8 cellular contexts compared by ENCODE assay signal in the genomic region with DNA sequence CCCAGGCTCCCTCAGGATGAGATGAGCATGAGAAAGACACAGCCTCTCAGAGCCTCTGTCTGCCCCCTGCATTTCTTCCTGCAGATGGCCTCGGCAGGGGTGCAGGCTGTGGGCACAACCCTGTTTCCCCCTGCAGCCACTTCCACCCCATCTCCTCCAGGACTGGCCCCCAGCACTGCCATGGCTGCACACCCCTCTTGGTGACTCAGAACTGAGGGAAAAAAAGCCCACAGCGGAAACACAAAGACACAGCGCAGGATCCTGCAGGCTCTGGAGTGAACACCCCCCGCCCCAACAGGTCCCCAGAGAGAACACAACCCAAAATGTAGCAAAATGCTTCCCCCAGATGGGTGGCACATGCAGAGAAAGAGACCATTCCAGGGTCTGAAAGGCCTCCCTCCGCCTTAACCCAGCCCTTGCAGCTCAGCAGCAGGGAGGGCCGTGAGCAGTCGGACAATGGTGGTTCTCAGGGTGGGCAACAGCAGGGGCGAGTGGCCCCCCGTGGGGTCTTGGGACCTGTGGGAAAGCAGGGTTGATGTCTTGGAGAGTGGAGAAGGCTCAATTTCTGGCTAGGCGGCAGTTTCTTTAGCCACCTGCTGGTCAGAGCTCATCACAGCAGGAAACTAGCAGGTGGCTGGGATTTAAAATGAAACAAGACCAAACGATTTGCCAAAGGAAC. TPM values are rescaled to one million over a fixed set of nuclear protein-coding genes. Genes with fewer than 3 reads are reported as not detected.
DNase-seq lines count a peak whose midpoint lies in the region; TF ChIP-seq lines count a peak whose summit lies in the region.

No MANE protein-coding gene starts in this region.

- H3K4me1 Mint-ChIP-seq in neural crest cell: peaks cover 11% of the 10 kb centered on the region

- no peaks in the 10 kb centered on the region for H3K9me3 Mint-ChIP-seq in neural crest cell

- TF ChIP-seq CTCF in cardiac fibroblast (IDR thresholded peaks at IDR 0.05; ENCODE audit: low read depth, low read length) (peak; percentile 56), neural crest cell (conservative IDR thresholded peaks at IDR 0.05) (peak; percentile 64)

- H3K27ac Mint-ChIP-seq in neural crest cell (ENCODE audit: unreplicated experiment): peak overlapping the region; percentile 92

- DNase-seq in NCI-H524 (lab: John Stamatoyannopoulos, UW) (peak; percentile 17 to 40), NCI-H524 treated with DMSO at 0.1 percent for 48 hours (lab: John Stamatoyannopoulos, UW) (no peak), Kasumi-1 (lab: John Stamatoyannopoulos, UW) (peak; percentile 42 to 50), cardiac fibroblast (ENCODE audit: low read depth in 2 of 2) (peak; percentile 34 to 45), neural crest cell (ENCODE audit: low read depth, low spot score) (no peak), mucosa of gallbladder (ENCODE audit: low spot score) (no peak)
- no peak for DNase-seq in activated effector memory CD4-positive, alpha-beta T cell treated with anti-CD3 and anti-CD28 coated beads, Interleukin-2, amount 50 U/mL, for 16 hours
- DNase-seq in activated T-cell treated with anti-CD3 and anti-CD28 coated beads, Interleukin-2, amount 50 U/mL, for 48 hours: no peak

- H3K4me3 Mint-ChIP-seq in neural crest cell: peak overlapping the region; percentile 56

- no peaks in the 10 kb centered on the region for H3K27me3 Mint-ChIP-seq in neural crest cell (ENCODE audit: low read depth)

- H3K36me3 Mint-ChIP-seq in neural crest cell (ENCODE audit: low read depth): peaks cover 16% of the 10 kb centered on the region

- no peak overlapping the region for H3K4me3 ChIP-seq in cardiac fibroblast (replicated peaks in 1 of 2; ENCODE audit: low read depth in 2 of 2, low read length in 2 of 2)

RNA-seq across cellular contexts. Expression of gene TUBGCP6, which starts 8.0 kb away (rescaled TPM):
- total RNA-seq in neural crest cell (48.8 and 54.4 TPM in 2 replicates), mucosa of gallbladder (64.4 TPM)

RNA-seq across cellular contexts. Expression of gene HDAC10, which starts 14.2 kb away (rescaled TPM):
- total RNA-seq in neural crest cell: 49.9 and 52.9 TPM in 2 replicates
- 100 TPM for total RNA-seq in mucosa of gallbladder

RNA-seq across cellular contexts. Expression of gene MAPK12, which starts 24.6 kb away (rescaled TPM):
- 45.1 and 46.5 TPM in 2 replicates for total RNA-seq in neural crest cell
- 23.2 TPM for total RNA-seq in mucosa of gallbladder

RNA-seq across cellular contexts. Expression of gene MAPK11, which starts 33.3 kb away (rescaled TPM):
- 15.9 and 16.3 TPM in 2 replicates for total RNA-seq in neural crest cell
- 16.7 TPM for total RNA-seq in mucosa of gallbladder

RNA-seq across cellular contexts. Expression of gene SELENOO, which starts 36.1 kb away (rescaled TPM):
- 24.3 and 24.5 TPM in 2 replicates for total RNA-seq in neural crest cell
- 37.0 TPM for total RNA-seq in mucosa of gallbladder

Comparison
In these comparisons a context has a peak if more than half of its experiments do, and no peak if none do; other contexts are left out.
1. DNase-seq: peak in NCI-H524 (2 of 2), Kasumi-1 (2 of 2) and cardiac fibroblast (2 of 2); none in NCI-H524 treated with DMSO at 0.1 percent for 48 hours (single experiment), neural crest cell (single experiment), activated effector memory CD4-positive, alpha-beta T cell treated with anti-CD3 and anti-CD28 coated beads, Interleukin-2, amount 50 U/mL, for 16 hours (single experiment), mucosa of gallbladder (single experiment) and activated T-cell treated with anti-CD3 and anti-CD28 coated beads, Interleukin-2, amount 50 U/mL, for 48 hours (0 of 2).